1 cellular context compared by ENCODE assay signal in genomic region chr10:49629286-49629915, GRCh38.
TF ChIP-seq lines count a peak whose summit lies in the region.

No MANE protein-coding gene starts in this region.

TF ChIP-seq in SK-N-SH, 30 proteins besides CTCF, POLR2A, EP300 and RAD21 (continued from another document):
- TF ChIP-seq MAX (IDR thresholded peaks at IDR 0.05; ENCODE audit: low read depth) = no peak
- TF ChIP-seq PBX3 (IDR thresholded peaks at IDR 0.05) = no peak
- TF ChIP-seq CHD2 (IDR thresholded peaks at IDR 0.05; ENCODE audit: low read length, partially characterized antibody) = peak; percentile 7
- TF ChIP-seq SMC3 (IDR thresholded peaks at IDR 0.05; ENCODE audit: low read depth, low read length) = no peak
- no peak for TF ChIP-seq SIN3A (IDR thresholded peaks at IDR 0.05; ENCODE audit: borderline replicate concordance, low read depth, low read length)
- peak; percentile 63; the same call in 1 of the 2 replicates for TF ChIP-seq FOXJ3 (CRISPR knock-in tag; IDR thresholded peaks at IDR 0.05)
TF ChIP-seq in SK-N-SH: peak in this region for 3.
